Comparison of ENCODE assay signal across 15 cellular contexts in genomic region chr1:74399249-74399648, GRCh38.
DNase-seq lines count a peak whose midpoint lies in the region; ATAC-seq and TF ChIP-seq lines count a peak whose summit lies in the region.
"Had no signal": no experiment of that assay in that cellular context is flagged by ENCODE, and none has a peak within 500 bp of the region (broad histone marks: within the 10 kb centered on the region; RNA-seq: fewer than 3 reads in every experiment).

No MANE protein-coding gene starts in this region.

- H3K36me3 ChIP-seq in gastroesophageal sphincter = no peaks in the 10 kb centered on the region
- H3K36me3 ChIP-seq: adrenal gland had no signal

- no peaks in the 10 kb centered on the region for H3K27me3 ChIP-seq in gastroesophageal sphincter
- H3K27me3 ChIP-seq: adrenal gland had no signal

- H3K27me3 Mint-ChIP-seq in WTC11 (ENCODE audit: low read depth) = no peaks in the 10 kb centered on the region

- no peak for TF ChIP-seq EP300 in gastroesophageal sphincter (IDR thresholded peaks at IDR 0.05)

- TF ChIP-seq CTCF in gastroesophageal sphincter (IDR thresholded peaks at IDR 0.05) (no peak), WTC11 (IDR thresholded peaks at IDR 0.05) (no peak)

- ATAC-seq in GM18499 (IDR thresholded peaks at IDR 0.05; ENCODE audit: insufficient read depth, unreplicated experiment) (peak; percentile 82), GM19397 (IDR thresholded peaks at IDR 0.05; ENCODE audit: unreplicated experiment) (peak; percentile 70), HG02938 (IDR thresholded peaks at IDR 0.05; ENCODE audit: unreplicated experiment) (peak; percentile 61), GM21381 (IDR thresholded peaks at IDR 0.05; ENCODE audit: unreplicated experiment) (no peak), gastroesophageal sphincter (no peak), WTC11 (no peak)
- ATAC-seq: Right ventricle myocardium inferior had no signal

- no peak overlapping the region for H3K4me3 ChIP-seq in gastroesophageal sphincter
- H3K4me3 ChIP-seq: adrenal gland, coronary artery had no signal

- peak; percentile 8 for DNase-seq in HK-2 (ENCODE audit: unreplicated experiment)
- DNase-seq in T-helper 2 cell = no peak
- no peak for DNase-seq in WTC11 (ENCODE audit: low spot score)
- DNase-seq: adrenal gland, H7, NCI-H1092, NCI-H748 treated with DMSO at 0.1 percent for 48 hours had no signal

- no peaks in the 10 kb centered on the region for H3K4me1 Mint-ChIP-seq in WTC11

- POLR2A ChIA-PET in WTC11 (lab: Charles Lee) = no interaction called here

- WGBS in gastroesophageal sphincter (ENCODE audit: low coverage in 1 of 2), 2 donors = 60 to 100% methylated on average over 1 of the region's 5 CpGs

- H3K27ac ChIP-seq in gastroesophageal sphincter = no peak overlapping the region
- H3K27ac ChIP-seq: adrenal gland, coronary artery, parathyroid adenoma had no signal

- no peak overlapping the region for H3K27ac Mint-ChIP-seq in WTC11

- H3K4me3 Mint-ChIP-seq in WTC11 = no peak overlapping the region

- H3K9me3 Mint-ChIP-seq in WTC11 = peaks cover 5% of the 10 kb centered on the region; the same call in 1 of the 2 replicates

- peaks cover 0 to 15% (median 0%) of the 10 kb centered on the region in 3 donors for H3K4me1 ChIP-seq in gastroesophageal sphincter
- H3K4me1 ChIP-seq: parathyroid adenoma had no signal

- CTCF ChIA-PET in WTC11 (lab: Charles Lee) = no interaction called here

- no peaks in the 10 kb centered on the region for H3K36me3 Mint-ChIP-seq in WTC11

- no peak for TF ChIP-seq POLR2A in gastroesophageal sphincter (IDR thresholded peaks at IDR 0.05)

- peaks cover 0 to 4% (median 0%) of the 10 kb centered on the region in 3 donors for H3K9me3 ChIP-seq in gastroesophageal sphincter
- H3K9me3 ChIP-seq: adrenal gland had no signal

TF ChIP-seq in WTC11, 78 proteins besides CTCF, POLR2A, EP300 and RAD21:
- TF ChIP-seq ZNF396 (CRISPR knock-in tag; IDR thresholded peaks at IDR 0.05; ENCODE audit: borderline replicate concordance) (no peak), FOXK1 (CRISPR knock-in tag; IDR thresholded peaks at IDR 0.05) (no peak), GTF2I (CRISPR knock-in tag; conservative IDR thresholded peaks at IDR 0.05) (no peak), ZBTB21 (CRISPR knock-in tag; IDR thresholded peaks at IDR 0.05; ENCODE audit: borderline replicate concordance) (no peak), JUN (CRISPR knock-in tag; IDR thresholded peaks at IDR 0.05) (no peak), SP1 (CRISPR knock-in tag; conservative IDR thresholded peaks at IDR 0.05) (no peak), CREM (CRISPR knock-in tag; IDR thresholded peaks at IDR 0.05) (no peak), GRHL2 (CRISPR knock-in tag; IDR thresholded peaks at IDR 0.05; ENCODE audit: insufficient replicate concordance, severe bottlenecking) (no peak), KAT7 (CRISPR knock-in tag; IDR thresholded peaks at IDR 0.05; ENCODE audit: borderline replicate concordance) (no peak), ETV6 (CRISPR knock-in tag; IDR thresholded peaks at IDR 0.05) (no peak), EMX1 (CRISPR knock-in tag; IDR thresholded peaks at IDR 0.05) (no peak), USF1 (CRISPR knock-in tag; IDR thresholded peaks at IDR 0.05) (no peak), ZNF671 (CRISPR knock-in tag; IDR thresholded peaks at IDR 0.05) (no peak)
- TF ChIP-seq, protein P1, sequence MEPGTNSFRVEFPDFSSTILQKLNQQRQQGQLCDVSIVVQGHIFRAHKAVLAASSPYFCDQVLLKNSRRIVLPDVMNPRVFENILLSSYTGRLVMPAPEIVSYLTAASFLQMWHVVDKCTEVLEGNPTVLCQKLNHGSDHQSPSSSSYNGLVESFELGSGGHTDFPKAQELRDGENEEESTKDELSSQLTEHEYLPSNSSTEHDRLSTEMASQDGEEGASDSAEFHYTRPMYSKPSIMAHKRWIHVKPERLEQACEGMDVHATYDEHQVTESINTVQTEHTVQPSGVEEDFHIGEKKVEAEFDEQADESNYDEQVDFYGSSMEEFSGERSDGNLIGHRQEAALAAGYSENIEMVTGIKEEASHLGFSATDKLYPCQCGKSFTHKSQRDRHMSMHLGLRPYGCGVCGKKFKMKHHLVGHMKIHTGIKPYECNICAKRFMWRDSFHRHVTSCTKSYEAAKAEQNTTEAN (CRISPR knock-in tag; IDR thresholded peaks at IDR 0.05) = no peak
- TF ChIP-seq, protein P2, sequence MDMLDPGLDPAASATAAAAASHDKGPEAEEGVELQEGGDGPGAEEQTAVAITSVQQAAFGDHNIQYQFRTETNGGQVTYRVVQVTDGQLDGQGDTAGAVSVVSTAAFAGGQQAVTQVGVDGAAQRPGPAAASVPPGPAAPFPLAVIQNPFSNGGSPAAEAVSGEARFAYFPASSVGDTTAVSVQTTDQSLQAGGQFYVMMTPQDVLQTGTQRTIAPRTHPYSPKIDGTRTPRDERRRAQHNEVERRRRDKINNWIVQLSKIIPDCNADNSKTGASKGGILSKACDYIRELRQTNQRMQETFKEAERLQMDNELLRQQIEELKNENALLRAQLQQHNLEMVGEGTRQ (CRISPR knock-in tag; IDR thresholded peaks at IDR 0.05) = no peak

Comparison
In these comparisons a context has a peak if more than half of its experiments do, and no peak if none do; other contexts are left out.
1. ATAC-seq: peak in GM18499 (single experiment), GM19397 (single experiment) and HG02938 (single experiment); none in GM21381 (single experiment), gastroesophageal sphincter (single experiment) and WTC11 (single experiment).